ENCODE assay signal across 1 cellular context in the genomic region with DNA sequence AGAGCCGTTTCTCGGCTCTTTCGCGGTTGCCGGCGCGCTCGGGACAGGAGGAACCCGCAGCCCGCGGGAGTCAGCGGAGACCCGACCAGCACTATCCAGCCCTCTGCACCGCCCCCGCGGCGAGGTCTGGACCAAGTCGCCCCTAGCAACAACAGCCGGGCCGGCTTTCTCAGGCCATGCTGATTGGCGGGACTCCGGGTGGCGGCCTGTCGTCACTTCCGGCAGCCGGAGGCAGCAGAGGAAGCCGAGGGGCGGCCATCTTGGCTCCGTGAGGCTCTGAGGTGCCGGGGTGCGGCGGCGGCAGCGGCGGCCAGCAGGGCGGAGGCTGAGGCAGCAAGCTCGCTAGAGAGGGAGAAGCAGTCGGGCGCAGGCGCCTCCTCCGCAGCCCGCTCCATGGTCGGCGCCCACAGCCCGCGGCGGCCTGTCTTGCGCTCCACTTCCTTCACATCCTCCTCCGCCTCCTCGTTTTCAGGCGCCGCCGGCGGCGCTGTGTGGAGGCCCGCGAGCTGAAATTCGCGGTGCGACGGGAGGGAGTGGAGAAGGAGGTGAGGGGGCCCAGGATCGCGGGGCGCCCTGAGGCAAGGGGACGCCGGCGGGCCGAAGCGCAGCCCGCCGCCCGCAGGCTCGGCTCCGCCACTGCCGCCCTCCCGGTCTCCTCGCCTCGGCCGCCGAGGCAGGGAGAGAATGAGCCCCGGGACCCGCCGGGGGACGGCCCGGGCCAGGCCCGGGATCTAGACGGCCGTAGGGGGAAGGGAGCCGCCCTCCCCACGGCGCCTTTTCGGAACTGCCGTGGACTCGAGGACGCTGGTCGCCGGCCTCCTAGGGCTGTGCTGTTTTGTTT.
TF ChIP-seq lines count a peak whose summit lies in the region.

Gene MARK3, plus strand, starts transcription at position 263 of the 841 bp plus-strand sequence. CDS start 615 bp downstream, outside the sequence.

TF ChIP-seq in K562, 482 proteins besides CTCF, POLR2A, EP300 and RAD21 (continued from another document and continues in another):
- TF ChIP-seq ZNF449 (CRISPR knock-in tag; IDR thresholded peaks at IDR 0.05) (no peak), KLF16 (IDR thresholded peaks at IDR 0.05) (no peak), TAF9B (IDR thresholded peaks at IDR 0.05; ENCODE audit: partially characterized antibody) (peak; percentile 31), CSDE1 (IDR thresholded peaks at IDR 0.05) (peak in 1 of 2 experiments; percentile 81; a peak in 2 of 4 replicates), RFX7 (CRISPR knock-in tag; IDR thresholded peaks at IDR 0.05) (no peak), ZNF644 (tag; IDR thresholded peaks at IDR 0.05; ENCODE audit: low read depth) (no peak), NFIX (CRISPR knock-in tag; IDR thresholded peaks at IDR 0.05; ENCODE audit: low read depth) (no peak), NCOA6 (IDR thresholded peaks at IDR 0.05) (no peak), RBFOX2 (IDR thresholded peaks at IDR 0.05; ENCODE audit: low read depth, low read length) (peak; percentile 88), VEZF1 (CRISPR knock-in tag; IDR thresholded peaks at IDR 0.05) (no peak), ZNF699 (CRISPR knock-in tag; IDR thresholded peaks at IDR 0.05; ENCODE audit: insufficient replicate concordance) (no peak), ESRRA (IDR thresholded peaks at IDR 0.05; ENCODE audit: borderline replicate concordance, low read depth) (no peak), ZFP30 (CRISPR knock-in tag; IDR thresholded peaks at IDR 0.05; ENCODE audit: borderline replicate concordance) (no peak), HLTF (IDR thresholded peaks at IDR 0.05) (no peak), NRF1 (conservative IDR thresholded peaks at IDR 0.05 in 1 of 2, IDR thresholded peaks at IDR 0.05 in 1 of 2) (peak; percentile 63 to 69), CBFB (CRISPR knock-in tag; IDR thresholded peaks at IDR 0.05) (no peak), ZNF124 (CRISPR knock-in tag; IDR thresholded peaks at IDR 0.05) (no peak), CHD1 (IDR thresholded peaks at IDR 0.05; ENCODE audit: low read length) (no peak), ZNF165 (CRISPR knock-in tag; IDR thresholded peaks at IDR 0.05; ENCODE audit: borderline replicate concordance) (no peak), KAT7 (CRISPR knock-in tag; IDR thresholded peaks at IDR 0.05; ENCODE audit: borderline replicate concordance) (0 out of 2 replicates have a peak, but pooled peaks have one; percentile 42), SNIP1 (IDR thresholded peaks at IDR 0.05; ENCODE audit: low read depth) (no peak), FUS (optimal IDR thresholded peaks at IDR 0.05; ENCODE audit: low read depth, low read length) (peak; percentile 23), NR2F6 (CRISPR knock-in tag; IDR thresholded peaks at IDR 0.05) (no peak), KDM5B (IDR thresholded peaks at IDR 0.05; ENCODE audit: insufficient replicate concordance, low read depth, low read length) (peak; percentile 57), E2F4 (CRISPR knock-in tag; IDR thresholded peaks at IDR 0.05; ENCODE audit: low read depth) (no peak), NCOA1 (IDR thresholded peaks at IDR 0.05; ENCODE audit: low read depth) (0 out of 2 replicates have a peak, but pooled peaks have one; percentile 55), CXXC5 (CRISPR knock-in tag; IDR thresholded peaks at IDR 0.05) (peak; percentile 69), TFAP4 (CRISPR knock-in tag; IDR thresholded peaks at IDR 0.05; ENCODE audit: borderline replicate concordance) (peak; percentile 90; the same call in 1 of the 2 replicates), DACH1 (IDR thresholded peaks at IDR 0.05; ENCODE audit: partially characterized antibody) (no peak), MEIS2 (IDR thresholded peaks at IDR 0.05; ENCODE audit: partially characterized antibody) (no peak), MCM2 (IDR thresholded peaks at IDR 0.05; ENCODE audit: low read depth) (no peak), SMARCB1 (IDR thresholded peaks at IDR 0.05; ENCODE audit: insufficient read length, low read depth) (no peak), E2F5 (CRISPR knock-in tag; IDR thresholded peaks at IDR 0.05) (no peak), FOXJ3 (CRISPR knock-in tag; IDR thresholded peaks at IDR 0.05) (no peak), CCNT2 (IDR thresholded peaks at IDR 0.05; ENCODE audit: borderline replicate concordance, extremely low read depth, insufficient read length, low read depth, low read length) (peak; percentile 44), TARDBP (IDR thresholded peaks at IDR 0.05) (no peak), NFATC3 (IDR thresholded peaks at IDR 0.05) (no peak), RBM25 (IDR thresholded peaks at IDR 0.05; ENCODE audit: low read depth, low read length, severe bottlenecking) (peak; percentile 61), CLOCK (CRISPR knock-in tag; IDR thresholded peaks at IDR 0.05; ENCODE audit: borderline replicate concordance) (no peak), ZNF778 (CRISPR knock-in tag; IDR thresholded peaks at IDR 0.05) (no peak), MITF (IDR thresholded peaks at IDR 0.05) (no peak), TOE1 (IDR thresholded peaks at IDR 0.05; ENCODE audit: borderline replicate concordance) (no peak), TOE1 (CRISPR knock-in tag; IDR thresholded peaks at IDR 0.05; ENCODE audit: borderline replicate concordance, low read depth) (no peak), MXI1 (IDR thresholded peaks at IDR 0.05; ENCODE audit: low read depth, low read length) (peak; percentile 87), ZKSCAN3 (CRISPR knock-in tag; IDR thresholded peaks at IDR 0.05) (no peak), HDAC8 (tag; IDR thresholded peaks at IDR 0.05) (no peak), EGR1 (conservative IDR thresholded peaks at IDR 0.05) (peak; percentile 97), GABPB2 (CRISPR knock-in tag; conservative IDR thresholded peaks at IDR 0.05) (no peak), TAF15 (IDR thresholded peaks at IDR 0.05; ENCODE audit: low read depth, low read length) (no peak), PRMT5 (CRISPR knock-in tag; IDR thresholded peaks at IDR 0.05) (no peak), SUPT5H (IDR thresholded peaks at IDR 0.05) (peak; percentile 83), ZNF766 (CRISPR knock-in tag; conservative IDR thresholded peaks at IDR 0.05) (0 out of 2 replicates have a peak, but pooled peaks have one; percentile 43), ZEB2 (IDR thresholded peaks at IDR 0.05) (0 out of 2 replicates have a peak, but pooled peaks have one; percentile 61), JUNB (CRISPR knock-in tag; conservative IDR thresholded peaks at IDR 0.05) (no peak), GATAD2A (IDR thresholded peaks at IDR 0.05) (no peak)
- TF ChIP-seq, protein P1, sequence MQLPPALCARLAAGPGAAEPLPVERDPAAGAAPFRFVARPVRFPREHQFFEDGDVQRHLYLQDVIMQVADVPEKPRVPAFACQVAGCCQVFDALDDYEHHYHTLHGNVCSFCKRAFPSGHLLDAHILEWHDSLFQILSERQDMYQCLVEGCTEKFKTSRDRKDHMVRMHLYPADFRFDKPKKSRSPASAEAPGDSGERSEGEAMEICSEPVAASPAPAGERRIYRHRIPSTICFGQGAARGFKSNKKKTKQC (CRISPR knock-in tag; IDR thresholded peaks at IDR 0.05): no peak
- TF ChIP-seq, protein P2, sequence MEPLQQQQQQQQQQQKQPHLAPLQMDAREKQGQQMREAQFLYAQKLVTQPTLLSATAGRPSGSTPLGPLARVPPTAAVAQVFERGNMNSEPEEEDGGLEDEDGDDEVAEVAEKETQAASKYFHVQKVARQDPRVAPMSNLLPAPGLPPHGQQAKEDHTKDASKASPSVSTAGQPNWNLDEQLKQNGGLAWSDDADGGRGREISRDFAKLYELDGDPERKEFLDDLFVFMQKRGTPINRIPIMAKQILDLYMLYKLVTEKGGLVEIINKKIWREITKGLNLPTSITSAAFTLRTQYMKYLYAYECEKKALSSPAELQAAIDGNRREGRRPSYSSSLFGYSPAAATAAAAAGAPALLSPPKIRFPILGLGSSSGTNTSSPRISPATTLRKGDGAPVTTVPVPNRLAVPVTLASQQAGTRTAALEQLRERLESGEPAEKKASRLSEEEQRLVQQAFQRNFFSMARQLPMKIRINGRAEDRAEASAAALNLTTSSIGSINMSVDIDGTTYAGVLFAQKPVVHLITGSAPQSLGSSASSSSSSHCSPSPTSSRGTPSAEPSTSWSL (CRISPR knock-in tag; IDR thresholded peaks at IDR 0.05; ENCODE audit: borderline replicate concordance): no peak
- TF ChIP-seq, protein P3, sequence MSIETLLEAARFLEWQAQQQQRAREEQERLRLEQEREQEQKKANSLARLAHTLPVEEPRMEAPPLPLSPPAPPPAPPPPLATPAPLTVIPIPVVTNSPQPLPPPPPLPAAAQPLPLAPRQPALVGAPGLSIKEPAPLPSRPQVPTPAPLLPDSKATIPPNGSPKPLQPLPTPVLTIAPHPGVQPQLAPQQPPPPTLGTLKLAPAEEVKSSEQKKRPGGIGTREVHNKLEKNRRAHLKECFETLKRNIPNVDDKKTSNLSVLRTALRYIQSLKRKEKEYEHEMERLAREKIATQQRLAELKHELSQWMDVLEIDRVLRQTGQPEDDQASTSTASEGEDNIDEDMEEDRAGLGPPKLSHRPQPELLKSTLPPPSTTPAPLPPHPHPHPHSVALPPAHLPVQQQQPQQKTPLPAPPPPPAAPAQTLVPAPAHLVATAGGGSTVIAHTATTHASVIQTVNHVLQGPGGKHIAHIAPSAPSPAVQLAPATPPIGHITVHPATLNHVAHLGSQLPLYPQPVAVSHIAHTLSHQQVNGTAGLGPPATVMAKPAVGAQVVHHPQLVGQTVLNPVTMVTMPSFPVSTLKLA (conservative IDR thresholded peaks at IDR 0.05): peak; percentile 36 to 61
